ENCODE assay signal across 24 cellular contexts in the genomic region with DNA sequence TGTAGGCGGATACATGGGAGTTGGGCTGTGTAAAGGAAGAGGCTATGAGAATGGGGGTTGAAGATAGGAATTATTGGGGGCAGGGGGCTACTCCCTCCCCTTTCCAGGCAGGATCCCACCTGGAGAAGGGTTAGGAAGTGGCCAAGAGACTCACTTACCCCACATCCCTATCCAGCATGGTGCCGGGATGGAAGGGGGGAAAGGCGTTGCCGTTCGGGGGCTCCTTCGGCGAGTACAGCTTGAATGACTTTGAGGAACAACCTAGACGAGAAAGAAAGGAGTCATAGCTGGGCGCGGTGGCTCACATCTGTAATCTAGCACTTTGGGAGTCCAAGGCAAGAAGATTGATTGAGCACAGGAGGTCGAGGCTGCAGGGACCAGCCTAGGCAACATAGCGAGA. TPM values are rescaled to one million over a fixed set of nuclear protein-coding genes. Genes with fewer than 3 reads are reported as not detected.
DNase-seq lines count a peak whose midpoint lies in the region; ATAC-seq and TF ChIP-seq lines count a peak whose summit lies in the region.
"Had no signal": no experiment of that assay in that cellular context is flagged by ENCODE, and none has a peak within 500 bp of the region (broad histone marks: within the 10 kb centered on the region; RNA-seq: fewer than 3 reads in every experiment).

No MANE protein-coding gene starts in this region.

- no peak for DNase-seq in activated CD4-positive, alpha-beta T cell treated with anti-CD3 and anti-CD28 coated beads, Interleukin-2, amount 10 ng/mL, durations not matched to agents 24 days and 14 days
- DNase-seq in activated CD4-positive, alpha-beta T cell treated with anti-CD3 and anti-CD28 coated beads, Interleukin-2, amount 10 ng/mL, durations not matched to agents 7 days and 5 days: no peak
- DNase-seq in H7: peak; percentile 5
- DNase-seq in effector memory CD8-positive, alpha-beta T cell: no peak
- DNase-seq in neural crest cell (ENCODE audit: low read depth, low spot score): no peak
- no peak for DNase-seq in endodermal cell
- no peak for DNase-seq in anterior cingulate cortex (lab: John Stamatoyannopoulos, UW)
- DNase-seq: DMS53; GM23248; H9; KG1; MM.1S; NCI-H2029; NCI-H446; NCI-H526; NCI-H82; NK-92 treated with Interleukin-12 subunit alpha and Interleukin-12 subunit beta, amount 100 ng/mL, for 24 hours; PC-9; Right ventricle myocardium superior had no signal

- H3K27ac Mint-ChIP-seq in activated CD4-positive, alpha-beta T cell treated with anti-CD3 and anti-CD28 coated beads, Interleukin-2, amount 10 ng/mL, durations not matched to agents 24 days and 14 days: peak overlapping the region; percentile 29
- H3K27ac Mint-ChIP-seq in activated CD4-positive, alpha-beta T cell treated with anti-CD3 and anti-CD28 coated beads, Interleukin-2, amount 10 ng/mL, durations not matched to agents 7 days and 5 days: no peak overlapping the region
- peak overlapping the region; percentile 38 to 86 for H3K27ac Mint-ChIP-seq in effector memory CD8-positive, alpha-beta T cell
- H3K27ac Mint-ChIP-seq in neural crest cell (ENCODE audit: unreplicated experiment) (no peak overlapping the region), endodermal cell (no peak overlapping the region)
- H3K27ac Mint-ChIP-seq: B cell, H9 had no signal

- TF ChIP-seq CTCF in neural crest cell (conservative IDR thresholded peaks at IDR 0.05): no peak
- no peak for TF ChIP-seq CTCF in endodermal cell (conservative IDR thresholded peaks at IDR 0.05)

- no peak overlapping the region for H3K4me3 ChIP-seq in H7 (ENCODE audit: insufficient read depth, low read depth, low read length)
- H3K4me3 ChIP-seq in endodermal cell (ENCODE audit: low read length): no peak overlapping the region
- H3K4me3 ChIP-seq: GM23248, PC-9, SJSA1 had no signal

- H3K27me3 Mint-ChIP-seq in activated CD4-positive, alpha-beta T cell treated with anti-CD3 and anti-CD28 coated beads, Interleukin-2, amount 10 ng/mL, durations not matched to agents 24 days and 14 days: no peaks in the 10 kb centered on the region
- no peaks in the 10 kb centered on the region for H3K27me3 Mint-ChIP-seq in activated CD4-positive, alpha-beta T cell treated with anti-CD3 and anti-CD28 coated beads, Interleukin-2, amount 10 ng/mL, durations not matched to agents 7 days and 5 days
- H3K27me3 Mint-ChIP-seq in effector memory CD8-positive, alpha-beta T cell: no peaks in the 10 kb centered on the region
- H3K27me3 Mint-ChIP-seq in neural crest cell (ENCODE audit: low read depth) (no peaks in the 10 kb centered on the region), endodermal cell (ENCODE audit: insufficient read depth) (no peaks in the 10 kb centered on the region)
- H3K27me3 Mint-ChIP-seq: B cell had no signal

- peaks cover 26% of the 10 kb centered on the region for H3K4me1 Mint-ChIP-seq in activated CD4-positive, alpha-beta T cell treated with anti-CD3 and anti-CD28 coated beads, Interleukin-2, amount 10 ng/mL, durations not matched to agents 24 days and 14 days
- peaks cover 33% of the 10 kb centered on the region for H3K4me1 Mint-ChIP-seq in activated CD4-positive, alpha-beta T cell treated with anti-CD3 and anti-CD28 coated beads, Interleukin-2, amount 10 ng/mL, durations not matched to agents 7 days and 5 days
- H3K4me1 Mint-ChIP-seq in effector memory CD8-positive, alpha-beta T cell (ENCODE audit: low read depth in 2 of 2): peaks cover 32 to 35% of the 10 kb centered on the region in 2 donors
- H3K4me1 Mint-ChIP-seq in neural crest cell (peaks cover 42% of the 10 kb centered on the region), endodermal cell (peaks cover 23% of the 10 kb centered on the region)

- ATAC-seq in effector memory CD8-positive, alpha-beta T cell (replicated peaks): no peak
- no peak for ATAC-seq in GM18505 (IDR thresholded peaks at IDR 0.05; ENCODE audit: unreplicated experiment)

- H3K27ac ChIP-seq in endodermal cell (ENCODE audit: low read depth, low read length): no peak overlapping the region
- H3K27ac ChIP-seq: 22Rv1, C4-2B, GM23248, PC-9, SJSA1 had no signal

- H3K36me3 ChIP-seq in H7 (replicated peaks; ENCODE audit: control insufficient read depth, insufficient read depth, low read length) (peaks cover 46% of the 10 kb centered on the region), endodermal cell (ENCODE audit: control insufficient read depth, insufficient read depth, low read length) (peaks cover 50% of the 10 kb centered on the region)

- peaks cover 3% of the 10 kb centered on the region for H3K4me1 ChIP-seq in endodermal cell (ENCODE audit: control insufficient read depth, insufficient read depth, low read length)

- no peak for TF ChIP-seq POLR2A in GM18505 (IDR thresholded peaks at IDR 0.05; ENCODE audit: borderline replicate concordance, extremely low read depth, insufficient read depth, insufficient read length)

- H3K9ac ChIP-seq in endodermal cell (ENCODE audit: extremely low read depth, low read length, poor library complexity, severe bottlenecking): no peak overlapping the region
- H3K9ac ChIP-seq: GM23248 had no signal

- 94 to 96% methylated on average over 9 to 11 of the region's 12 CpGs for WGBS in endodermal cell (ENCODE audit: insufficient coverage in 1 of 2, insufficient read length in 1 of 2), 2 experiments

- H3K9me3 ChIP-seq in endodermal cell (ENCODE audit: control insufficient read depth, low read length): no peaks in the 10 kb centered on the region
- H3K9me3 ChIP-seq: SJSA1 had no signal

- intact Hi-C loops in activated CD4-positive, alpha-beta T cell treated with anti-CD3 and anti-CD28 coated beads, Interleukin-2, amount 10 ng/mL, durations not matched to agents 24 days and 14 days (cut with micrococcal nuclease): loop anchor here (5.0 kb wide), 1 partner anchor 269 kb away; a partner anchor contains a TSS

- POLR2A ChIA-PET in activated CD4-positive, alpha-beta T cell treated with anti-CD3 and anti-CD28 coated beads, Interleukin-2, amount 10 ng/mL, durations not matched to agents 7 days and 5 days (lab: Charles Lee): no interaction called here

- CTCF ChIA-PET in activated CD4-positive, alpha-beta T cell treated with anti-CD3 and anti-CD28 coated beads, Interleukin-2, amount 10 ng/mL, durations not matched to agents 7 days and 5 days (lab: Charles Lee): interaction anchor here (0.8 to 4.8 kb wide), 6 partner anchors 8 to 43 kb away, joined by 3 to 17 read pairs (median 5); no protein-coding TSS in a partner anchor

- H3K27me3 ChIP-seq in H7 (ENCODE audit: control insufficient read depth, insufficient read depth, low read length) (no peaks in the 10 kb centered on the region), endodermal cell (ENCODE audit: control insufficient read depth, insufficient read depth, low read length, poor library complexity, severe bottlenecking) (no peaks in the 10 kb centered on the region)
- H3K27me3 ChIP-seq: SJSA1 had no signal

- H3K9me3 Mint-ChIP-seq in activated CD4-positive, alpha-beta T cell treated with anti-CD3 and anti-CD28 coated beads, Interleukin-2, amount 10 ng/mL, durations not matched to agents 24 days and 14 days: no peaks in the 10 kb centered on the region
- no peaks in the 10 kb centered on the region for H3K9me3 Mint-ChIP-seq in activated CD4-positive, alpha-beta T cell treated with anti-CD3 and anti-CD28 coated beads, Interleukin-2, amount 10 ng/mL, durations not matched to agents 7 days and 5 days
- H3K9me3 Mint-ChIP-seq in effector memory CD8-positive, alpha-beta T cell: no peaks in the 10 kb centered on the region
- H3K9me3 Mint-ChIP-seq in neural crest cell (no peaks in the 10 kb centered on the region), endodermal cell (no peaks in the 10 kb centered on the region)
- H3K9me3 Mint-ChIP-seq: H9 had no signal

- H3K36me3 Mint-ChIP-seq in activated CD4-positive, alpha-beta T cell treated with anti-CD3 and anti-CD28 coated beads, Interleukin-2, amount 10 ng/mL, durations not matched to agents 24 days and 14 days (ENCODE audit: low read depth): peaks cover 42% of the 10 kb centered on the region
- peaks cover 38% of the 10 kb centered on the region for H3K36me3 Mint-ChIP-seq in activated CD4-positive, alpha-beta T cell treated with anti-CD3 and anti-CD28 coated beads, Interleukin-2, amount 10 ng/mL, durations not matched to agents 7 days and 5 days (ENCODE audit: low read depth)
- H3K36me3 Mint-ChIP-seq in effector memory CD8-positive, alpha-beta T cell (ENCODE audit: insufficient read depth): peaks cover 36% of the 10 kb centered on the region
- H3K36me3 Mint-ChIP-seq in neural crest cell (ENCODE audit: low read depth) (peaks cover 16% of the 10 kb centered on the region), endodermal cell (ENCODE audit: low read depth) (peaks cover 42% of the 10 kb centered on the region)

- no peak overlapping the region for H3K4me3 Mint-ChIP-seq in activated CD4-positive, alpha-beta T cell treated with anti-CD3 and anti-CD28 coated beads, Interleukin-2, amount 10 ng/mL, durations not matched to agents 24 days and 14 days
- no peak overlapping the region for H3K4me3 Mint-ChIP-seq in activated CD4-positive, alpha-beta T cell treated with anti-CD3 and anti-CD28 coated beads, Interleukin-2, amount 10 ng/mL, durations not matched to agents 7 days and 5 days
- no peak overlapping the region for H3K4me3 Mint-ChIP-seq in effector memory CD8-positive, alpha-beta T cell
- peak overlapping the region; percentile 65 for H3K4me3 Mint-ChIP-seq in neural crest cell
- no peak overlapping the region for H3K4me3 Mint-ChIP-seq in endodermal cell
- H3K4me3 Mint-ChIP-seq: B cell, H9 had no signal

RNA-seq across cellular contexts. Expression of a gene that starts 8.9 kb away (rescaled TPM):
- total RNA-seq in activated CD4-positive, alpha-beta T cell treated with anti-CD3 and anti-CD28 coated beads, Interleukin-2, amount 10 ng/mL, durations not matched to agents 24 days and 14 days: 76.4 and 78.2 TPM in 2 replicates
- 100 to 1,000 TPM in 1 of 2 experiments, 10 to 100 TPM in 1; 96.2 to 105 TPM for total RNA-seq in activated CD4-positive, alpha-beta T cell treated with anti-CD3 and anti-CD28 coated beads, Interleukin-2, amount 10 ng/mL, durations not matched to agents 7 days and 5 days
- total RNA-seq in H7 (2014; rRNA removed; shearing (Covaris generic)): 85.5 and 87.2 TPM in 2 replicates
- total RNA-seq in neural crest cell: 122 and 127 TPM in 2 replicates
- total RNA-seq in endodermal cell: 10 to 100 TPM; 72.0 to 82.6 TPM
- polyA plus RNA-seq in endodermal cell (2013, experiment 1 of 2): 112 TPM
- polyA plus RNA-seq in endodermal cell (2013, experiment 2 of 2): 104 TPM

RNA-seq across cellular contexts. Expression of a gene that starts 21.6 kb away (rescaled TPM):
- total RNA-seq in activated CD4-positive, alpha-beta T cell treated with anti-CD3 and anti-CD28 coated beads, Interleukin-2, amount 10 ng/mL, durations not matched to agents 24 days and 14 days: 111 and 113 TPM in 2 replicates
- total RNA-seq in activated CD4-positive, alpha-beta T cell treated with anti-CD3 and anti-CD28 coated beads, Interleukin-2, amount 10 ng/mL, durations not matched to agents 7 days and 5 days: 10 to 100 TPM; 47.7 to 49.4 TPM
- 40.0 and 44.3 TPM in 2 replicates for total RNA-seq in H7 (2014; rRNA removed; shearing (Covaris generic))
- 66.3 and 68.3 TPM in 2 replicates for total RNA-seq in neural crest cell
- 10 to 100 TPM; 44.5 to 44.7 TPM for total RNA-seq in endodermal cell
- polyA plus RNA-seq in endodermal cell (2013, experiment 1 of 2): 31.0 TPM
- polyA plus RNA-seq in endodermal cell (2013, experiment 2 of 2): 26.7 TPM

RNA-seq across cellular contexts. Expression of a gene that starts 40.9 kb away (rescaled TPM):
- 268 and 281 TPM in 2 replicates for total RNA-seq in activated CD4-positive, alpha-beta T cell treated with anti-CD3 and anti-CD28 coated beads, Interleukin-2, amount 10 ng/mL, durations not matched to agents 24 days and 14 days
- 10 to 100 TPM; 80.5 to 81.3 TPM for total RNA-seq in activated CD4-positive, alpha-beta T cell treated with anti-CD3 and anti-CD28 coated beads, Interleukin-2, amount 10 ng/mL, durations not matched to agents 7 days and 5 days
- 83.6 and 87.1 TPM in 2 replicates for total RNA-seq in H7 (2014; rRNA removed; shearing (Covaris generic))
- total RNA-seq in neural crest cell: 111 and 116 TPM in 2 replicates
- total RNA-seq in endodermal cell: 10 to 100 TPM; 92.0 to 93.5 TPM
- polyA plus RNA-seq in endodermal cell (2013, experiment 1 of 2): 79.8 TPM
- polyA plus RNA-seq in endodermal cell (2013, experiment 2 of 2): 75.4 TPM

RNA-seq across cellular contexts. Expression of a gene that starts 46.1 kb away (rescaled TPM):
- 22.7 and 25.8 TPM in 2 replicates for total RNA-seq in activated CD4-positive, alpha-beta T cell treated with anti-CD3 and anti-CD28 coated beads, Interleukin-2, amount 10 ng/mL, durations not matched to agents 24 days and 14 days
- 10 to 100 TPM; 18.3 to 25.3 TPM for total RNA-seq in activated CD4-positive, alpha-beta T cell treated with anti-CD3 and anti-CD28 coated beads, Interleukin-2, amount 10 ng/mL, durations not matched to agents 7 days and 5 days
- 28.6 and 31.1 TPM in 2 replicates for total RNA-seq in H7 (2014; rRNA removed; shearing (Covaris generic))
- total RNA-seq in neural crest cell: 17.5 and 18.9 TPM in 2 replicates
- total RNA-seq in endodermal cell: 10 to 100 TPM; 19.6 to 20.8 TPM
- polyA plus RNA-seq in endodermal cell (2013, experiment 1 of 2): 8.4 TPM
- 8.9 TPM for polyA plus RNA-seq in endodermal cell (2013, experiment 2 of 2)

RNA-seq across cellular contexts. Expression of a gene that starts 55.3 kb away (rescaled TPM):
- 20.9 and 23.2 TPM in 2 replicates for total RNA-seq in activated CD4-positive, alpha-beta T cell treated with anti-CD3 and anti-CD28 coated beads, Interleukin-2, amount 10 ng/mL, durations not matched to agents 24 days and 14 days
- 10 to 100 TPM; 22.1 to 23.6 TPM for total RNA-seq in activated CD4-positive, alpha-beta T cell treated with anti-CD3 and anti-CD28 coated beads, Interleukin-2, amount 10 ng/mL, durations not matched to agents 7 days and 5 days
- total RNA-seq in H7 (2014; rRNA removed; shearing (Covaris generic)): 4.4 and 4.5 TPM in 2 replicates
- 24.4 TPM in 2 replicates for total RNA-seq in neural crest cell
- total RNA-seq in endodermal cell: 10 to 100 TPM; 18.0 to 19.7 TPM
- 12.1 TPM for polyA plus RNA-seq in endodermal cell (2013, experiment 1 of 2)
- 11.4 TPM for polyA plus RNA-seq in endodermal cell (2013, experiment 2 of 2)

Comparison
In these comparisons a context has a peak if more than half of its experiments do, and no peak if none do; other contexts are left out.
1. H3K27ac Mint-ChIP-seq: peak in activated CD4-positive, alpha-beta T cell treated with anti-CD3 and anti-CD28 coated beads, Interleukin-2, amount 10 ng/mL, durations not matched to agents 24 days and 14 days (single experiment) and effector memory CD8-positive, alpha-beta T cell (2 of 2); none in activated CD4-positive, alpha-beta T cell treated with anti-CD3 and anti-CD28 coated beads, Interleukin-2, amount 10 ng/mL, durations not matched to agents 7 days and 5 days (single experiment), neural crest cell (single experiment) and endodermal cell (single experiment).